ENCODE assay signal across 17 cellular contexts in the genomic region with DNA sequence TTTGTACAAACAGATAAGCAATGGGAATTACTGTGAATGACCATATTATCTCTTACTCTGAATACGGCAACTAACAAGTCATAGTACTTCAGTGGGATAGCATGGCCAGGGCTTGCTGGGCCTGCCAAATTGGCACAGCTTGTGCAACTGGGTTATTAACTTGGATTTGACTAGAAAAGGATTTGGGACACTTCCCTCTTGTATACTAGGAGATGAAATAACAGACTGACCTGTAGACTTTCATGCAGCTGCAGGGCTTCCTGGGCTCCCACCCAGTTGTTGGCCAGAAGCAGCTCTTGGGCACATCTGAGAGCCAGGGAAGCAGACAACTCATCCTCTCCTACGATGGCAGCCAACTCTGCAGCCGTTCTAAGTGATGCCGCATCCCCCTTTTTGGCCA. TPM values are rescaled to one million over a fixed set of nuclear protein-coding genes. Genes with fewer than 3 reads are reported as not detected.
DNase-seq lines count a peak whose midpoint lies in the region; ATAC-seq and TF ChIP-seq lines count a peak whose summit lies in the region.
"Had no signal": no experiment of that assay in that cellular context is flagged by ENCODE, and none has a peak within 500 bp of the region (broad histone marks: within the 10 kb centered on the region; RNA-seq: fewer than 3 reads in every experiment).

No MANE protein-coding gene starts in this region.

- TF ChIP-seq POLR2A in lower leg skin (IDR thresholded peaks at IDR 0.05) (no peak), gastrocnemius medialis (IDR thresholded peaks at IDR 0.05) (no peak)

- H3K27ac ChIP-seq in gastrocnemius medialis (peak overlapping the region in 3 of 4 donors; percentile 40 to 63 (median 58)), upper lobe of right lung (peak overlapping the region; percentile 75)
- H3K27ac ChIP-seq: KMS-11 had no signal

- in situ Hi-C loops in gastrocnemius medialis (cut with MboI; ENCODE audit: low sequenced_read_pairs in 4 of 4) = no loop called here

- 69 to 86% methylated on average over 4 of the region's 4 CpGs for WGBS in lower leg skin, 2 donors

- no peak overlapping the region for H3K4me3 ChIP-seq in lower leg skin (ENCODE audit: low read depth, poor library complexity, severe bottlenecking)
- H3K4me3 ChIP-seq in gastrocnemius medialis = no peak overlapping the region
- H3K4me3 ChIP-seq in upper lobe of right lung = no peak overlapping the region

- DNase-seq in fibroblast of gingiva (ENCODE audit: low read depth) (peak; percentile 58), lower leg skin (ENCODE audit: low spot score in 2 of 2) (peak; percentile 55 to 83), gastrocnemius medialis (peak; percentile 11 to 66), upper lobe of right lung (no peak), NCI-H69 (lab: John Stamatoyannopoulos, UW) (no peak)
- no peak for DNase-seq in stimulated activated naive CD4-positive, alpha-beta T cell (lab: John Stamatoyannopoulos, UW)
- DNase-seq: ACHN, H7, HFFc6, NCI-H1417, NCI-H187, NCI-H2227 treated with DMSO at 0.1 percent for 48 hours, NCI-H510A treated with DMSO at 0.1 percent for 48 hours, NCI-H82, SHP77 treated with DMSO at 0.1 percent for 48 hours had no signal

- H3K4me1 ChIP-seq in gastrocnemius medialis = no peaks in the 10 kb centered on the region
- H3K4me1 ChIP-seq in upper lobe of right lung = peaks cover 23% of the 10 kb centered on the region

- peak; percentile 41 to 55 for ATAC-seq in gastrocnemius medialis
- ATAC-seq in upper lobe of right lung = no peak
- ATAC-seq in GM18519 (IDR thresholded peaks at IDR 0.05; ENCODE audit: low FRiP score, unreplicated experiment) = no peak

- no peaks in the 10 kb centered on the region for H3K27me3 ChIP-seq in gastrocnemius medialis
- no peaks in the 10 kb centered on the region for H3K27me3 ChIP-seq in upper lobe of right lung

- H3K36me3 ChIP-seq in gastrocnemius medialis = peaks cover 8 to 94% of the 10 kb centered on the region in 2 donors
- H3K36me3 ChIP-seq in upper lobe of right lung = peaks cover 83% of the 10 kb centered on the region

- TF ChIP-seq CTCF in lower leg skin (IDR thresholded peaks at IDR 0.05) (no peak), gastrocnemius medialis (IDR thresholded peaks at IDR 0.05 in 4 of 5, conservative IDR thresholded peaks at IDR 0.05 in 1 of 5) (no peak), upper lobe of right lung (IDR thresholded peaks at IDR 0.05) (no peak)

- H3K9me3 ChIP-seq in gastrocnemius medialis (no peaks in the 10 kb centered on the region), upper lobe of right lung (no peaks in the 10 kb centered on the region)

- intact Hi-C loops in lower leg skin (cut with DNase I; ENCODE audit: low total_unique reads) = no loop called here
- intact Hi-C loops in gastrocnemius medialis (cut with DNase I; ENCODE audit: low total_unique reads) = loop anchor here (5.0 kb wide), 1 partner anchor 36 kb away; no protein-coding TSS in a partner anchor
- intact Hi-C loops in upper lobe of right lung (cut with DNase I) = no loop called here

RNA-seq across cellular contexts. Expression of gene CNOT8, which starts 39.8 kb away (rescaled TPM):
- total RNA-seq in lower leg skin (10 to 100 TPM; 47.8 to 92.9 (median 65.4) TPM), gastrocnemius medialis (10 to 100 TPM; 25.6 to 40.6 (median 30.5) TPM), upper lobe of right lung (101 TPM)

RNA-seq across cellular contexts. Expression of gene GEMIN5, which starts 39.8 kb away (rescaled TPM):
- total RNA-seq in lower leg skin (10 to 100 TPM; 16.7 to 20.5 (median 18.9) TPM), gastrocnemius medialis (10 to 100 TPM; 17.4 to 25.3 (median 23.8) TPM), upper lobe of right lung (13.9 TPM)

RNA-seq across cellular contexts. Expression of gene MRPL22, which starts 42.7 kb away (rescaled TPM):
- 10 to 100 TPM; 19.1 to 24.4 (median 22.2) TPM for total RNA-seq in lower leg skin
- 10 to 100 TPM; 13.6 to 22.5 (median 21.0) TPM for total RNA-seq in gastrocnemius medialis
- 31.4 TPM for total RNA-seq in upper lobe of right lung

RNA-seq across cellular contexts. Expression of gene FAXDC2, which starts 47.8 kb away (rescaled TPM):
- total RNA-seq in lower leg skin = 10 to 100 TPM; 20.2 to 72.8 (median 47.3) TPM
- total RNA-seq in gastrocnemius medialis = 10 to 100 TPM in 1 of 4 donors, 1 to 10 TPM in 3; 4.4 to 12.5 (median 6.4) TPM
- 79.0 TPM for total RNA-seq in upper lobe of right lung

Comparison
In these comparisons a context has a peak if more than half of its experiments do, and no peak if none do; other contexts are left out.
1. DNase-seq: peak in fibroblast of gingiva (single experiment), lower leg skin (2 of 2) and gastrocnemius medialis (2 of 2); none in upper lobe of right lung (single experiment), NCI-H69 (single experiment) and stimulated activated naive CD4-positive, alpha-beta T cell (0 of 6).
2. ATAC-seq: peak in gastrocnemius medialis (2 of 2); none in upper lobe of right lung (single experiment) and GM18519 (single experiment).